Comparison of ENCODE assay signal across 15 cellular contexts in genomic region chr11:60974726-60975125, GRCh38. TPM values are rescaled to one million over a fixed set of nuclear protein-coding genes. Genes with fewer than 3 reads are reported as not detected.
A peak's percentile ranks its signal among the peaks of the same experiment; 100 is the strongest.
DNase-seq lines count a peak whose midpoint lies in the region; ATAC-seq and TF ChIP-seq lines count a peak whose summit lies in the region.
"Had no signal": no experiment of that assay in that cellular context is flagged by ENCODE, and none has a peak within 500 bp of the region (broad histone marks: within the 10 kb centered on the region; RNA-seq: fewer than 3 reads in every experiment).

No MANE protein-coding gene starts in this region.

- peaks cover 65% of the 10 kb centered on the region for H3K36me3 Mint-ChIP-seq in T-helper 2 cell treated with Interferon-gamma antibody and Interleukin-4, amounts not matched to agents 5 μg/mL and 100 μg/mL, for 36 hours (ENCODE audit: low read depth)
- H3K36me3 Mint-ChIP-seq: CD14-positive monocyte, memory B cell had no signal

- H3K9me2 ChIP-seq in PC-3 (replicated peaks; ENCODE audit: low read length), result no peaks in the 10 kb centered on the region

- DNase-seq in COLO829 (ENCODE audit: low spot score), result peak; percentile 36
- DNase-seq in T-helper 2 cell treated with Interferon-gamma antibody and Interleukin-4, amounts not matched to agents 5 μg/mL and 100 μg/mL, for 36 hours (ENCODE audit: low spot score), result no peak
- peak in 7 of 10 donors; percentile 35 to 70 (median 59) for DNase-seq in dorsolateral prefrontal cortex
- peak; percentile 75 for DNase-seq in pons (ENCODE audit: low spot score)
- no peak for DNase-seq in PC-3
- no peak for DNase-seq in HCEC 1CT
- DNase-seq in NCI-H2081 (lab: John Stamatoyannopoulos, UW), result no peak
- DNase-seq: brain microvascular endothelial cell; effector CD8-positive, alpha-beta T cell had no signal

- peak overlapping the region; percentile 95 for H3K27ac Mint-ChIP-seq in T-helper 2 cell treated with Interferon-gamma antibody and Interleukin-4, amounts not matched to agents 5 μg/mL and 100 μg/mL, for 36 hours

- ATAC-seq in PC-3, result no peak
- ATAC-seq: Right ventricle myocardium inferior had no signal

- TF ChIP-seq CTCF in dorsolateral prefrontal cortex (IDR thresholded peaks at IDR 0.05 in 54 of 56, conservative IDR thresholded peaks at IDR 0.05 in 2 of 56; ENCODE audit: low read depth in 1 of 56, partially characterized antibody in 56 of 56), result no peak
- TF ChIP-seq CTCF in PC-3 (conservative IDR thresholded peaks at IDR 0.05; ENCODE audit: low read depth, low read length), result no peak

- no peaks in the 10 kb centered on the region for H4K20me1 ChIP-seq in PC-3 (ENCODE audit: low read length)

- H3K9me3 ChIP-seq in PC-3 (ENCODE audit: low read length), result no peaks in the 10 kb centered on the region
- H3K9me3 ChIP-seq: vagina had no signal

- intact Hi-C loops in dorsolateral prefrontal cortex (cut with DNase I) (no loop called here), PC-3 (cut with micrococcal nuclease) (no loop called here)

- no peaks in the 10 kb centered on the region for H3K9me3 Mint-ChIP-seq in T-helper 2 cell treated with Interferon-gamma antibody and Interleukin-4, amounts not matched to agents 5 μg/mL and 100 μg/mL, for 36 hours
- H3K9me3 Mint-ChIP-seq: CD14-positive monocyte, memory B cell had no signal

- H2AFZ ChIP-seq in PC-3 (ENCODE audit: low read length), result no peak overlapping the region
- H2AFZ ChIP-seq: parathyroid adenoma had no signal

- H3K79me2 ChIP-seq in PC-3 (ENCODE audit: low read length), result no peaks in the 10 kb centered on the region
- H3K79me2 ChIP-seq: parathyroid adenoma had no signal

- no peak overlapping the region for H3K4me2 ChIP-seq in PC-3 (ENCODE audit: low read length)

- H3K4me1 Mint-ChIP-seq in T-helper 2 cell treated with Interferon-gamma antibody and Interleukin-4, amounts not matched to agents 5 μg/mL and 100 μg/mL, for 36 hours (ENCODE audit: low read depth), result peaks cover 65% of the 10 kb centered on the region

- H3K4me3 ChIP-seq in dorsolateral prefrontal cortex (no peak overlapping the region), PC-3 (ENCODE audit: low read length) (no peak overlapping the region)

- no peaks in the 10 kb centered on the region for H3K4me1 ChIP-seq in PC-3 (ENCODE audit: insufficient read depth, low read length)
- H3K4me1 ChIP-seq: parathyroid adenoma, vagina had no signal

- POLR2A ChIA-PET in PC-3 (lab: Charles Lee; ENCODE audit: unreplicated experiment), result no interaction called here

- CTCF ChIA-PET in PC-3 (lab: Charles Lee), result no interaction called here

- no peaks in the 10 kb centered on the region for H3F3A ChIP-seq in PC-3 (ENCODE audit: low read length, unreplicated experiment)

- peak overlapping the region; percentile 93 for H3K4me3 Mint-ChIP-seq in T-helper 2 cell treated with Interferon-gamma antibody and Interleukin-4, amounts not matched to agents 5 μg/mL and 100 μg/mL, for 36 hours
- H3K4me3 Mint-ChIP-seq: CD14-positive monocyte, memory B cell had no signal

- peak overlapping the region in 12 of 59 donors; percentile 7 to 65 (median 44) for H3K27ac ChIP-seq in dorsolateral prefrontal cortex
- H3K27ac ChIP-seq in PC-3 (ENCODE audit: low read length), result no peak overlapping the region
- H3K27ac ChIP-seq: brain microvascular endothelial cell, parathyroid adenoma, vagina had no signal

- no peaks in the 10 kb centered on the region for H3K36me3 ChIP-seq in PC-3 (ENCODE audit: low read depth, low read length)
- H3K36me3 ChIP-seq: brain microvascular endothelial cell, vagina had no signal

- no peak overlapping the region for H3K9ac ChIP-seq in PC-3 (ENCODE audit: low read length)
- H3K9ac ChIP-seq: parathyroid adenoma had no signal

- no TSS peak for BruUV-seq in PC-3 (replicated peaks; lab: Mats Ljungman, UMichigan)

- H3K27me3 ChIP-seq in dorsolateral prefrontal cortex, result no peaks in the 10 kb centered on the region
- peaks cover 14% of the 10 kb centered on the region; the same call in 1 of the 2 replicates for H3K27me3 ChIP-seq in PC-3 (ENCODE audit: low read length)
- H3K27me3 ChIP-seq: brain microvascular endothelial cell, vagina had no signal

- H3K27me3 Mint-ChIP-seq in T-helper 2 cell treated with Interferon-gamma antibody and Interleukin-4, amounts not matched to agents 5 μg/mL and 100 μg/mL, for 36 hours (ENCODE audit: low read depth), result no peaks in the 10 kb centered on the region
- H3K27me3 Mint-ChIP-seq: memory B cell had no signal

RNA-seq across cellular contexts. Expression of gene CD6, which starts 3.2 kb away (rescaled TPM):
- total RNA-seq in dorsolateral prefrontal cortex (1 to 10 TPM in 89 of 120 experiments, under 1 TPM in 31; 0.26 to 5.3 (median 1.7) TPM), PC-3 (2014; rRNA removed) (not detected in 2 replicates)
- total RNA-seq: fibroblast of villous mesenchyme had no signal

RNA-seq across cellular contexts. Expression of gene SLC15A3, which starts 22.8 kb away (rescaled TPM):
- 10 to 100 TPM in 57 of 120 experiments, 1 to 10 TPM in 63; 3.9 to 21.8 (median 9.7) TPM for total RNA-seq in dorsolateral prefrontal cortex
- not detected in 2 replicates for total RNA-seq in PC-3 (2014; rRNA removed)

RNA-seq across cellular contexts. Expression of gene TMEM132A, which starts 50.5 kb away (rescaled TPM):
- total RNA-seq in dorsolateral prefrontal cortex (100 to 1,000 TPM in 119 of 120 experiments, 10 to 100 TPM in 1; 98.1 to 297 (median 159) TPM), PC-3 (2014; rRNA removed) (84.2 and 88.1 TPM in 2 replicates)

Comparison
In these comparisons a context has a peak if more than half of its experiments do, and no peak if none do; other contexts are left out.
1. DNase-seq: peak in COLO829 (single experiment), dorsolateral prefrontal cortex (7 of 10) and pons (single experiment); none in T-helper 2 cell treated with Interferon-gamma antibody and Interleukin-4, amounts not matched to agents 5 μg/mL and 100 μg/mL, for 36 hours (single experiment), PC-3 (single experiment), HCEC 1CT (single experiment) and NCI-H2081 (0 of 2).